ENCODE assay signal across 28 cellular contexts in the genomic region with DNA sequence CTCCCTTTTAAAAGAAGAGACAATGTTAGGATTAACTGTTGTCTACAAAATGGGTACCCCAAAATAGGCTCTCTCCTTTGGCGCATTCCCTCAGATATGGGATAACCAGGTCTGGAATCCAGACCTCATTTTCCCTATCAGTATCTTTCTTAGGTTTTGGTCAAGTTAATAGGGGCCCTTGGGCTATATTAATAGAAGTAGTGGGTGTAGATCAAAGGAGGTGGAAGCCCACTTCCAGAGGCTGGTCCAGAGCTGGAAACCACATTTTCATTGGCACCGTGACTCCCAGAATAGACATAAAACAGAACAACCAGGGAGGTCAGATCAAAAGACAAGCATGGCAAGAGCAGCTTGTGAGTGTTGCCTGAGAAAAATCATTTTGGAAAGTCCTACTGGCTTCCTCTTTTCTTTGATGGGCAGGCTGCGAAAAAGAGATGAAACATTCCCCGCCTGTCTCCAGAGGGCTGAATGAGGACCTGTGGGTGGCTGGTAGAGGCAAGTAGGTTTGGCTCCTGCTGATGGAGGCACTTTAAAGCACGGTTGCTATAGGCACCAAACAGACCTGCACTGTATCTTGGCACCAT.
"Had no signal": no experiment of that assay in that cellular context is flagged by ENCODE, and none has a peak within 500 bp of the region (broad histone marks: within the 10 kb centered on the region; RNA-seq: fewer than 3 reads in every experiment).

No MANE protein-coding gene starts in this region.

- H3K4me1 ChIP-seq: colonic mucosa, SJSA1 had no signal

- H3K36me3 ChIP-seq: cardiac muscle cell, colonic mucosa, SJSA1, WERI-Rb-1 had no signal

- ATAC-seq: activated CD4-positive, alpha-beta T cell treated with anti-CD3 and anti-CD28 coated beads for 36 hours; activated T-helper 17 cell treated with anti-CD3 and anti-CD28 coated beads, Interleukin-2, amount 50 U/mL, for 72 hours; Right ventricle myocardium inferior; T-cell had no signal

- H3K9me3 ChIP-seq: colonic mucosa, SJSA1 had no signal

- H3K27me3 ChIP-seq: cardiac muscle cell, colonic mucosa, SJSA1 had no signal

- H3K27ac ChIP-seq: cardiac muscle cell, colonic mucosa, SJSA1, WERI-Rb-1 had no signal

- H3K4me3 ChIP-seq: cardiac muscle cell, colonic mucosa, SJSA1 had no signal

- DNase-seq: activated CD4-positive, alpha-beta memory T cell treated with anti-CD3 and anti-CD28 coated beads, Interleukin-2, amount 10 ng/mL, durations not matched to agents 7 days and 5 days; activated CD4-positive, alpha-beta T cell treated with anti-CD3 and anti-CD28 coated beads for 36 hours; activated CD4-positive, alpha-beta T cell treated with anti-CD3 and anti-CD28 coated beads, Interleukin-2, amount 50 U/mL, for 1 hour; activated gamma-delta T cell; activated naive CD4-positive, alpha-beta T cell treated with anti-CD3 and anti-CD28 coated beads for 36 hours; activated T-cell treated with anti-CD3 and anti-CD28 coated beads for 4 hours; activated T-cell treated with anti-CD3 and anti-CD28 coated beads, Interleukin-2, amount 50 U/mL, for 48 hours; amygdala; colonic mucosa; Karpas-422; MM.1S; NCI-H1092 treated with DMSO at 0.1 percent for 48 hours; NCI-H1417 treated with DMSO at 0.1 percent for 48 hours; NCI-H1694; NCI-H2029; NCI-H2107; NCI-H2171 treated with DMSO at 0.1 percent for 48 hours; NCI-H226; NCI-H526; NCI-H774; T-cell; T-helper 2 cell; T1000; WERI-Rb-1 had no signal
